Comparison of ENCODE assay signal across 8 cellular contexts in genomic region chr16:53865492-53865863, GRCh38.
A peak's percentile ranks its signal among the peaks of the same experiment; 100 is the strongest.
DNase-seq lines count a peak whose midpoint lies in the region; ATAC-seq, FAIRE-seq and TF ChIP-seq lines count a peak whose summit lies in the region.

No MANE protein-coding gene starts in this region.

- no peak overlapping the region for H2AFZ ChIP-seq in keratinocyte (ENCODE audit: control insufficient read depth, low read length)

- dilution Hi-C loops in keratinocyte (cut with MboI; ENCODE audit: extremely low pct_ligation_motif_present, low sequenced_read_pairs), result no loop called here

- intact Hi-C loops in activated T-helper 1 cell treated with anti-CD3 and anti-CD28 coated beads, Interleukin-12 subunit alpha, Interleukin-12 subunit beta, Interleukin-2, Interleukin-4 antibody, amounts not matched to agents 30 ng/mL and 10 ng/mL and 1 ng/mL, durations not matched to agents 14 hours and 24 hours and 36 hours (cut with micrococcal nuclease), result loop anchor here (1.0 to 5.0 kb wide), 2 partner anchors 46 to 163 kb away; partner anchors contain the start of genes FTO and RPGRIP1L
- intact Hi-C loops in kidney (cut with DNase I), result no loop called here

- peak overlapping the region; percentile 82 for H3K27ac ChIP-seq in keratinocyte (ENCODE audit: control insufficient read depth, insufficient read depth, low read length)
- H3K27ac ChIP-seq in kidney (ENCODE audit: low read depth in 2 of 2, low read length in 2 of 2), result peak overlapping the region in 1 of 2 donors; percentile 60

- H4K20me1 ChIP-seq in keratinocyte (ENCODE audit: control insufficient read depth, extremely low read depth, insufficient read depth, low read length), result no peaks in the 10 kb centered on the region

- peaks cover 22% of the 10 kb centered on the region for H3K4me1 ChIP-seq in keratinocyte (ENCODE audit: control insufficient read depth, extremely low read depth, insufficient read depth, low read length)
- H3K4me1 ChIP-seq in kidney (ENCODE audit: control insufficient read depth in 1 of 2, insufficient read depth in 1 of 2, low read depth in 1 of 2, low read length in 2 of 2), result peaks cover 0 to 2% of the 10 kb centered on the region in 2 donors

- H3K9ac ChIP-seq in keratinocyte (ENCODE audit: control insufficient read depth, extremely low read depth, insufficient read depth, low read length) (peak overlapping the region; percentile 46), kidney (ENCODE audit: low read length in 2 of 2) (no peak overlapping the region)

- TF ChIP-seq POLR2A in GM12892 (IDR thresholded peaks at IDR 0.05; ENCODE audit: low read depth, low read length), result no peak

- H3K4me3 ChIP-seq in GM12865 (ENCODE audit: low read depth, low read length) (no peak overlapping the region), keratinocyte (ENCODE audit: control insufficient read depth in 2 of 3, extremely low read depth in 1 of 3, insufficient read depth in 2 of 3, low read depth in 1 of 3, low read length in 3 of 3) (no peak overlapping the region), kidney (ENCODE audit: low read length in 2 of 2) (no peak overlapping the region)

- peak; percentile 28 for DNase-seq in GM12865 (ENCODE audit: low read depth)
- no peak for DNase-seq in activated T-helper 1 cell treated with anti-CD3 and anti-CD28 coated beads, Interleukin-12 subunit alpha, Interleukin-12 subunit beta, Interleukin-2, Interleukin-4 antibody, amounts not matched to agents 30 ng/mL and 10 ng/mL and 1 ng/mL, durations not matched to agents 14 hours and 24 hours and 36 hours (ENCODE audit: low spot score)
- peak; percentile 25 for DNase-seq in keratinocyte (ENCODE audit: low read depth, low spot score)
- no peak for DNase-seq in GM12892 (ENCODE audit: insufficient read length)
- no peak for DNase-seq in kidney
- DNase-seq in retina, result no peak

- H3K9me3 Mint-ChIP-seq in activated T-helper 1 cell treated with anti-CD3 and anti-CD28 coated beads, Interleukin-12 subunit alpha, Interleukin-12 subunit beta, Interleukin-2, Interleukin-4 antibody, amounts not matched to agents 30 ng/mL and 10 ng/mL and 1 ng/mL, durations not matched to agents 14 hours and 24 hours and 36 hours, result peaks cover 8% of the 10 kb centered on the region

- H3K9me3 ChIP-seq in keratinocyte (ENCODE audit: control insufficient read depth, low read depth, low read length) (no peaks in the 10 kb centered on the region), kidney (ENCODE audit: control insufficient read depth in 1 of 2, low read length in 2 of 2) (no peaks in the 10 kb centered on the region)

- peak; percentile 86 for FAIRE-seq in keratinocyte (lab: Jason Lieb, UNC)
- FAIRE-seq in GM12892 (lab: Jason Lieb, UNC), result no peak
- FAIRE-seq in kidney (lab: Jason Lieb, UNC), result no peak

- no peaks in the 10 kb centered on the region for H3K9me1 ChIP-seq in keratinocyte (ENCODE audit: control insufficient read depth, extremely low read depth, insufficient read depth, low read length)

- H3K4me3 Mint-ChIP-seq in activated T-helper 1 cell treated with anti-CD3 and anti-CD28 coated beads, Interleukin-12 subunit alpha, Interleukin-12 subunit beta, Interleukin-2, Interleukin-4 antibody, amounts not matched to agents 30 ng/mL and 10 ng/mL and 1 ng/mL, durations not matched to agents 14 hours and 24 hours and 36 hours, result no peak overlapping the region

- peaks cover 2% of the 10 kb centered on the region for H3K79me2 ChIP-seq in keratinocyte (ENCODE audit: control insufficient read depth, insufficient read depth, low read length)

- H3K4me2 ChIP-seq in keratinocyte (ENCODE audit: control insufficient read depth, extremely low read depth, insufficient read depth, low read depth, low read length), result peak overlapping the region; percentile 40

- H3K36me3 ChIP-seq in keratinocyte (ENCODE audit: control insufficient read depth in 2 of 2, extremely low read depth in 1 of 2, insufficient read depth in 2 of 2, low read length in 2 of 2) (no peaks in the 10 kb centered on the region), kidney (ENCODE audit: control insufficient read depth in 1 of 2, insufficient read depth in 2 of 2, low read length in 2 of 2) (peaks cover 0 to 5% of the 10 kb centered on the region in 2 donors)

- H3K27me3 ChIP-seq in keratinocyte (ENCODE audit: control insufficient read depth, extremely low read depth, insufficient read depth, low read length), result no peaks in the 10 kb centered on the region

- H3K27ac Mint-ChIP-seq in activated T-helper 1 cell treated with anti-CD3 and anti-CD28 coated beads, Interleukin-12 subunit alpha, Interleukin-12 subunit beta, Interleukin-2, Interleukin-4 antibody, amounts not matched to agents 30 ng/mL and 10 ng/mL and 1 ng/mL, durations not matched to agents 14 hours and 24 hours and 36 hours, result peak overlapping the region; percentile 69

- peaks cover 32% of the 10 kb centered on the region for H3K4me1 Mint-ChIP-seq in activated T-helper 1 cell treated with anti-CD3 and anti-CD28 coated beads, Interleukin-12 subunit alpha, Interleukin-12 subunit beta, Interleukin-2, Interleukin-4 antibody, amounts not matched to agents 30 ng/mL and 10 ng/mL and 1 ng/mL, durations not matched to agents 14 hours and 24 hours and 36 hours (ENCODE audit: low read depth)

- TF ChIP-seq CTCF in GM12865 (IDR thresholded peaks at IDR 0.05; ENCODE audit: insufficient read depth, low read depth, low read length, missing control alignments) (no peak), keratinocyte (optimal IDR thresholded peaks at IDR 0.05 in 1 of 3, IDR thresholded peaks at IDR 0.05 in 1 of 3, conservative IDR thresholded peaks at IDR 0.05 in 1 of 3; ENCODE audit: extremely low read depth in 1 of 3, insufficient read depth in 2 of 3, low read length in 3 of 3) (no peak), kidney (IDR thresholded peaks at IDR 0.05; ENCODE audit: borderline replicate concordance, extremely low read depth, insufficient read depth) (no peak)

- peaks cover 9% of the 10 kb centered on the region for H3K36me3 Mint-ChIP-seq in activated T-helper 1 cell treated with anti-CD3 and anti-CD28 coated beads, Interleukin-12 subunit alpha, Interleukin-12 subunit beta, Interleukin-2, Interleukin-4 antibody, amounts not matched to agents 30 ng/mL and 10 ng/mL and 1 ng/mL, durations not matched to agents 14 hours and 24 hours and 36 hours (ENCODE audit: low read depth)

- H3K27me3 Mint-ChIP-seq in activated T-helper 1 cell treated with anti-CD3 and anti-CD28 coated beads, Interleukin-12 subunit alpha, Interleukin-12 subunit beta, Interleukin-2, Interleukin-4 antibody, amounts not matched to agents 30 ng/mL and 10 ng/mL and 1 ng/mL, durations not matched to agents 14 hours and 24 hours and 36 hours (ENCODE audit: insufficient read depth), result no peaks in the 10 kb centered on the region

- ATAC-seq in HG02973 (IDR thresholded peaks at IDR 0.05; ENCODE audit: unreplicated experiment) (peak; percentile 74), HG03354 (IDR thresholded peaks at IDR 0.05; ENCODE audit: poor library complexity, severe bottlenecking, unreplicated experiment) (no peak)

Comparison
In these comparisons a context has a peak if more than half of its experiments do, and no peak if none do; other contexts are left out.
1. DNase-seq: peak in GM12865 (single experiment) and keratinocyte (single experiment); none in activated T-helper 1 cell treated with anti-CD3 and anti-CD28 coated beads, Interleukin-12 subunit alpha, Interleukin-12 subunit beta, Interleukin-2, Interleukin-4 antibody, amounts not matched to agents 30 ng/mL and 10 ng/mL and 1 ng/mL, durations not matched to agents 14 hours and 24 hours and 36 hours (single experiment), GM12892 (single experiment), kidney (single experiment) and retina (single experiment).